Comparison of ENCODE assay signal across 8 cellular contexts in genomic region chr2:28751102-28751955, GRCh38. TPM values are rescaled to one million over a fixed set of nuclear protein-coding genes. Genes with fewer than 3 reads are reported as not detected.
A peak's percentile ranks its signal among the peaks of the same experiment; 100 is the strongest.
DNase-seq lines count a peak whose midpoint lies in the region; ATAC-seq and TF ChIP-seq lines count a peak whose summit lies in the region.

Gene PPP1CB (plus strand): TSS chr2:28751830. CDS start chr2:28752125, 295 bp downstream.

- TF ChIP-seq CTCF in right atrium auricular region (IDR thresholded peaks at IDR 0.05), result peak in 1 of 2 donors; percentile 43
- TF ChIP-seq CTCF in vagina (IDR thresholded peaks at IDR 0.05), result peak in 1 of 3 experiments; percentile 13

- peak in 1 of 2 donors; percentile 78 for TF ChIP-seq POLR2A in vagina (IDR thresholded peaks at IDR 0.05)

- H3K27me3 ChIP-seq in right atrium auricular region (no peaks in the 10 kb centered on the region), vagina (no peaks in the 10 kb centered on the region)

- peaks cover 44% of the 10 kb centered on the region for H3K4me1 Mint-ChIP-seq in T-helper 17 cell

- H3K27me3 Mint-ChIP-seq in T-helper 17 cell, result no peaks in the 10 kb centered on the region

- H3K4me3 ChIP-seq in right atrium auricular region, result peak within 1 kb of the TSS; percentile 91 to 99
- peak within 1 kb of the TSS; percentile 71 to 91 for H3K4me3 ChIP-seq in vagina

- DNase-seq in NCI-H1694 treated with DMSO at 0.1 percent for 48 hours (lab: John Stamatoyannopoulos, UW) (peak; percentile 90), T-helper 17 cell (peak; percentile 97 to 99 (median 98)), right atrium auricular region (ENCODE audit: low spot score) (peak; percentile 97), putamen (ENCODE audit: low spot score) (peak; percentile 97), vagina (ENCODE audit: extremely low spot score in 2 of 2) (peak in 1 of 2 donors; percentile 96)

- H3K36me3 ChIP-seq in right atrium auricular region, result no peaks in the 10 kb centered on the region
- no peaks in the 10 kb centered on the region for H3K36me3 ChIP-seq in vagina

- peaks cover 3% of the 10 kb centered on the region for H3K36me3 Mint-ChIP-seq in T-helper 17 cell (ENCODE audit: low read depth)

- intact Hi-C loops in vagina (cut with DNase I), result loop anchor here (2.0 to 10.0 kb wide), 4 partner anchors 34 to 184 kb away; no protein-coding TSS in a partner anchor

- peak within 1 kb of the TSS; percentile 96 for H3K27ac Mint-ChIP-seq in T-helper 17 cell

- H3K27ac ChIP-seq in angular gyrus (ENCODE audit: low read depth, low read length), result peak within 1 kb of the TSS; percentile 96
- H3K27ac ChIP-seq in right atrium auricular region, result peak within 1 kb of the TSS; percentile 100
- peak within 1 kb of the TSS; percentile 99 for H3K27ac ChIP-seq in vagina

- peaks cover 0 to 37% of the 10 kb centered on the region in 2 donors for H3K4me1 ChIP-seq in right atrium auricular region
- peaks cover 56% of the 10 kb centered on the region for H3K4me1 ChIP-seq in vagina

- H3K9me3 ChIP-seq in T-helper 17 cell (ENCODE audit: control insufficient read depth, low read length, poor library complexity, severe bottlenecking) (no peaks in the 10 kb centered on the region), right atrium auricular region (no peaks in the 10 kb centered on the region), vagina (no peaks in the 10 kb centered on the region)

- peak within 1 kb of the TSS; percentile 96 for H3K4me3 Mint-ChIP-seq in T-helper 17 cell

- peak; percentile 88 for ATAC-seq in GM18498 (IDR thresholded peaks at IDR 0.05; ENCODE audit: unreplicated experiment)
- peak; percentile 79 for ATAC-seq in HG02938 (IDR thresholded peaks at IDR 0.05; ENCODE audit: unreplicated experiment)
- ATAC-seq in T-helper 17 cell, result peak; percentile 88

RNA-seq across cellular contexts. Expression of gene PPP1CB, which starts in this region (rescaled TPM):
- 100 to 1,000 TPM; 309 to 313 TPM for total RNA-seq in T-helper 17 cell
- 100 to 1,000 TPM; 185 to 213 TPM for total RNA-seq in right atrium auricular region
- 236 TPM for total RNA-seq in vagina
